20 cellular contexts compared by ENCODE assay signal in the genomic region with DNA sequence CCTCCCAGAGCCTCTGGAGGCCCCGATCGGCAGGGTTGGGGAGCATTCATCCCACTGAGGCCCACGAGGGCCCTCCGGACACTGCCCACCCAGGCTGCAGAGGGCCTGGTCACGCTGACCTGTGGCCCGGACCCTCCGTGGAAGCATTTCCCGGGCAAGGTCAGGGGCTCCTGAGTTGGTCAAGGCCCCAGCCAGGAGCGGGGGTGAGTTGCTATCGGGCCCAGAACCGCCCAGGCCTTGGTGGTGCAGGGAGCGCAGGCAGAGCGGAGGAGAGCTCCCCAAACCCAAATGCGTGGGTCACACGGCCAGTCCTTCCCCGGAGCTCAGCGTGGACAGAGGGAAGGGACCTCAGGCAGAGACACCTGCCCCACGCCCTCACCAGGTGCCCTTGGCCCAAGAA. TPM values are rescaled to one million over a fixed set of nuclear protein-coding genes. Genes with fewer than 3 reads are reported as not detected.
A peak's percentile ranks its signal among the peaks of the same experiment; 100 is the strongest.
DNase-seq lines count a peak whose midpoint lies in the region.
"Had no signal": no experiment of that assay in that cellular context is flagged by ENCODE, and none has a peak within 500 bp of the region (broad histone marks: within the 10 kb centered on the region; RNA-seq: fewer than 3 reads in every experiment).

No MANE protein-coding gene starts in this region.

- peaks cover 69 to 98% (median 86%) of the 10 kb centered on the region in 11 experiments for H4K20me1 ChIP-seq in BLaER1 treated with 17β-estradiol and CSF1 and Interleukin-3, amounts not matched to agents 10 nM and 100 nM

- H3K9ac ChIP-seq in BLaER1 treated with 17β-estradiol and CSF1 and Interleukin-3, amounts not matched to agents 10 nM and 100 nM: peak overlapping the region in 9 of 11 experiments; percentile 4 to 96 (median 35); a peak in 10 of 22 replicates
- H3K9ac ChIP-seq in mesenchymal stem cell (ENCODE audit: low read length): peak overlapping the region; percentile 98

- no peaks in the 10 kb centered on the region for H3K9me3 Mint-ChIP-seq in T-helper 1 cell treated with Interleukin-12 subunit alpha and Interleukin-12 subunit beta and Interleukin-4 antibody, amounts not matched to agents 30 μg/mL and 1 μg/mL, for 36 hours
- H3K9me3 Mint-ChIP-seq in activated T-helper 2 cell treated with anti-CD3 and anti-CD28 coated beads, Interferon-gamma antibody, Interleukin-2, Interleukin-4, amounts not matched to agents 10 μg/mL and 5 μg/mL and 100 μg/mL, durations not matched to agents 14 hours and 24 hours and 36 hours: no peaks in the 10 kb centered on the region
- H3K9me3 Mint-ChIP-seq: CD8-positive, alpha-beta memory T cell had no signal

- H3K36me3 ChIP-seq in BLaER1 treated with 17β-estradiol and CSF1 and Interleukin-3, amounts not matched to agents 10 nM and 100 nM: peaks cover 36 to 72% (median 50%) of the 10 kb centered on the region in 11 experiments
- H3K36me3 ChIP-seq in mesenchymal stem cell (ENCODE audit: control insufficient read depth in 1 of 2, insufficient read depth in 2 of 2, low read depth in 1 of 2, low read length in 2 of 2): peaks cover 59 to 65% of the 10 kb centered on the region in 2 experiments

- no peak overlapping the region for H3K14ac ChIP-seq in mesenchymal stem cell (ENCODE audit: low read length in 2 of 2)

- peaks cover 23% of the 10 kb centered on the region for H3K79me1 ChIP-seq in mesenchymal stem cell (replicated peaks; ENCODE audit: low read length, poor library complexity, severe bottlenecking)

- no peak overlapping the region for H2BK5ac ChIP-seq in mesenchymal stem cell (ENCODE audit: low read depth, low read length, poor library complexity, severe bottlenecking)

- H3K23ac ChIP-seq in mesenchymal stem cell (ENCODE audit: low read length in 2 of 2): no peak overlapping the region

- intact Hi-C loops in activated T-helper 2 cell treated with anti-CD3 and anti-CD28 coated beads, Interferon-gamma antibody, Interleukin-2, Interleukin-4, amounts not matched to agents 10 μg/mL and 5 μg/mL and 100 μg/mL, durations not matched to agents 14 hours and 24 hours and 36 hours (cut with micrococcal nuclease): no loop called here

- no peak overlapping the region for H2BK120ac ChIP-seq in mesenchymal stem cell (ENCODE audit: low read depth, low read length)

- H3K27me3 ChIP-seq in BLaER1 treated with 17β-estradiol and CSF1 and Interleukin-3, amounts not matched to agents 10 nM and 100 nM: no peaks in the 10 kb centered on the region
- H3K27me3 ChIP-seq in mesenchymal stem cell (ENCODE audit: control insufficient read depth in 1 of 2, insufficient read depth in 1 of 2, low read length in 2 of 2): no peaks in the 10 kb centered on the region
- H3K27me3 ChIP-seq: foreskin keratinocyte, pancreas, tibial nerve had no signal

- no peak overlapping the region for H2AK5ac ChIP-seq in mesenchymal stem cell (ENCODE audit: low read length, severe bottlenecking)

- H3K9me3 ChIP-seq in BLaER1 treated with 17β-estradiol and CSF1 and Interleukin-3, amounts not matched to agents 10 nM and 100 nM (replicated peaks in 1 of 11): peaks cover 0 to 8% (median 0%) of the 10 kb centered on the region in 11 experiments; a peak in 3 of 22 replicates
- H3K9me3 ChIP-seq in mesenchymal stem cell (ENCODE audit: control insufficient read depth, low read length): no peaks in the 10 kb centered on the region
- H3K9me3 ChIP-seq: mucosa of descending colon, pancreas, tibial nerve had no signal

- no peak overlapping the region for H4K91ac ChIP-seq in mesenchymal stem cell (ENCODE audit: low read length)

- H3K27me3 Mint-ChIP-seq in T-helper 1 cell treated with Interleukin-12 subunit alpha and Interleukin-12 subunit beta and Interleukin-4 antibody, amounts not matched to agents 30 μg/mL and 1 μg/mL, for 36 hours (ENCODE audit: low read depth): no peaks in the 10 kb centered on the region
- H3K27me3 Mint-ChIP-seq in activated T-helper 2 cell treated with anti-CD3 and anti-CD28 coated beads, Interferon-gamma antibody, Interleukin-2, Interleukin-4, amounts not matched to agents 10 μg/mL and 5 μg/mL and 100 μg/mL, durations not matched to agents 14 hours and 24 hours and 36 hours (ENCODE audit: low read depth): no peaks in the 10 kb centered on the region

- H3K4me3 Mint-ChIP-seq in T-helper 1 cell treated with Interleukin-12 subunit alpha and Interleukin-12 subunit beta and Interleukin-4 antibody, amounts not matched to agents 30 μg/mL and 1 μg/mL, for 36 hours: peak overlapping the region; percentile 86
- H3K4me3 Mint-ChIP-seq in activated T-helper 2 cell treated with anti-CD3 and anti-CD28 coated beads, Interferon-gamma antibody, Interleukin-2, Interleukin-4, amounts not matched to agents 10 μg/mL and 5 μg/mL and 100 μg/mL, durations not matched to agents 14 hours and 24 hours and 36 hours (ENCODE audit: low read depth): peak overlapping the region; percentile 86

- no peak overlapping the region for H4K8ac ChIP-seq in mesenchymal stem cell (ENCODE audit: low read length)

- H3K27ac Mint-ChIP-seq in T-helper 1 cell treated with Interleukin-12 subunit alpha and Interleukin-12 subunit beta and Interleukin-4 antibody, amounts not matched to agents 30 μg/mL and 1 μg/mL, for 36 hours: no peak overlapping the region
- H3K27ac Mint-ChIP-seq in activated T-helper 2 cell treated with anti-CD3 and anti-CD28 coated beads, Interferon-gamma antibody, Interleukin-2, Interleukin-4, amounts not matched to agents 10 μg/mL and 5 μg/mL and 100 μg/mL, durations not matched to agents 14 hours and 24 hours and 36 hours: no peak overlapping the region

- peak overlapping the region in 3 of 11 experiments; percentile 9 to 19 (median 17); a peak in 3 of 22 replicates for H3K27ac ChIP-seq in BLaER1 treated with 17β-estradiol and CSF1 and Interleukin-3, amounts not matched to agents 10 nM and 100 nM
- no peak overlapping the region for H3K27ac ChIP-seq in mesenchymal stem cell (ENCODE audit: low read length, poor library complexity, severe bottlenecking)
- H3K27ac ChIP-seq: 22Rv1, foreskin keratinocyte, pancreas had no signal

- DNase-seq in T-helper 1 cell (no peak), mesenchymal stem cell (no peak), NCI-H524 (lab: John Stamatoyannopoulos, UW) (no peak), DMS53 treated with DMSO at 0.1 percent for 48 hours (lab: John Stamatoyannopoulos, UW; ENCODE audit: unreplicated experiment) (no peak), NCI-H526 treated with DMSO at 0.1 percent for 48 hours (lab: John Stamatoyannopoulos, UW) (no peak)
- no peak for DNase-seq in activated T-helper 2 cell treated with anti-CD3 and anti-CD28 coated beads, Interferon-gamma antibody, Interleukin-2, Interleukin-4, amounts not matched to agents 10 μg/mL and 5 μg/mL and 100 μg/mL, durations not matched to agents 14 hours and 24 hours and 36 hours (ENCODE audit: low spot score)
- DNase-seq: activated CD8-positive, alpha-beta memory T cell treated with anti-CD3 and anti-CD28 coated beads for 24 hours; CD8-positive, alpha-beta memory T cell; central memory CD4-positive, alpha-beta T cell; foreskin keratinocyte; NCI-H1092; NCI-H2107; stimulated activated CD4-positive, alpha-beta T cell treated with anti-CD3 and anti-CD28 coated beads, Interleukin-4, amount 100 ng/mL, for 4 hours had no signal

- no peak overlapping the region for H3K4ac ChIP-seq in mesenchymal stem cell (ENCODE audit: low read depth in 1 of 2, low read length in 2 of 2)

- 98% methylated on average over 17 of the region's 18 CpGs for WGBS in mesenchymal stem cell

- H3K18ac ChIP-seq in mesenchymal stem cell (ENCODE audit: low read depth in 1 of 2, low read length in 2 of 2): no peak overlapping the region

- peaks cover 18% of the 10 kb centered on the region for H3K36me3 Mint-ChIP-seq in T-helper 1 cell treated with Interleukin-12 subunit alpha and Interleukin-12 subunit beta and Interleukin-4 antibody, amounts not matched to agents 30 μg/mL and 1 μg/mL, for 36 hours (ENCODE audit: low read depth)
- H3K36me3 Mint-ChIP-seq in activated T-helper 2 cell treated with anti-CD3 and anti-CD28 coated beads, Interferon-gamma antibody, Interleukin-2, Interleukin-4, amounts not matched to agents 10 μg/mL and 5 μg/mL and 100 μg/mL, durations not matched to agents 14 hours and 24 hours and 36 hours (ENCODE audit: low read depth): peaks cover 27% of the 10 kb centered on the region

- peaks cover 15% of the 10 kb centered on the region for H3K4me1 Mint-ChIP-seq in T-helper 1 cell treated with Interleukin-12 subunit alpha and Interleukin-12 subunit beta and Interleukin-4 antibody, amounts not matched to agents 30 μg/mL and 1 μg/mL, for 36 hours (ENCODE audit: low read depth)
- peaks cover 10% of the 10 kb centered on the region for H3K4me1 Mint-ChIP-seq in activated T-helper 2 cell treated with anti-CD3 and anti-CD28 coated beads, Interferon-gamma antibody, Interleukin-2, Interleukin-4, amounts not matched to agents 10 μg/mL and 5 μg/mL and 100 μg/mL, durations not matched to agents 14 hours and 24 hours and 36 hours (ENCODE audit: low read depth)

- peak overlapping the region; percentile 91 to 100 (median 99); a peak in 19 of 22 replicates for H3K4me2 ChIP-seq in BLaER1 treated with 17β-estradiol and CSF1 and Interleukin-3, amounts not matched to agents 10 nM and 100 nM
- H3K4me2 ChIP-seq in mesenchymal stem cell (ENCODE audit: low read length, poor library complexity, severe bottlenecking): no peak overlapping the region

- peak overlapping the region in 3 of 10 experiments; percentile 78 to 95 (median 93); a peak in 6 of 20 replicates for H3K4me3 ChIP-seq in BLaER1 treated with 17β-estradiol and CSF1 and Interleukin-3, amounts not matched to agents 10 nM and 100 nM
- H3K4me3 ChIP-seq in mesenchymal stem cell (ENCODE audit: insufficient read depth in 1 of 2, low read depth in 1 of 2, low read length in 2 of 2): peak overlapping the region in 1 of 2 experiments; percentile 92
- H3K4me3 ChIP-seq: K562, mucosa of descending colon, pancreas, tibial nerve had no signal

- H3K4me1 ChIP-seq in BLaER1 treated with 17β-estradiol and CSF1 and Interleukin-3, amounts not matched to agents 10 nM and 100 nM: peaks cover 65 to 90% (median 73%) of the 10 kb centered on the region in 10 experiments
- H3K4me1 ChIP-seq in mesenchymal stem cell (ENCODE audit: control insufficient read depth, insufficient read depth, low read depth, low read length): peaks cover 68% of the 10 kb centered on the region
- H3K4me1 ChIP-seq: pancreas had no signal

- peak overlapping the region; percentile 62 for H2BK15ac ChIP-seq in mesenchymal stem cell (ENCODE audit: low read depth, poor library complexity, severe bottlenecking)

- no peak overlapping the region for H2BK12ac ChIP-seq in mesenchymal stem cell (ENCODE audit: low read length in 2 of 2)

- H2AFZ ChIP-seq in mesenchymal stem cell (ENCODE audit: low read depth, low read length): no peak overlapping the region

RNA-seq across cellular contexts. Expression of a gene that starts 25.7 kb away (rescaled TPM):
- 257 TPM in 2 replicates for total RNA-seq in activated T-helper 2 cell treated with anti-CD3 and anti-CD28 coated beads, Interferon-gamma antibody, Interleukin-2, Interleukin-4, amounts not matched to agents 10 μg/mL and 5 μg/mL and 100 μg/mL, durations not matched to agents 14 hours and 24 hours and 36 hours
- 676 TPM for polyA plus RNA-seq in mesenchymal stem cell (2013, experiment 1 of 2)
- 686 TPM for polyA plus RNA-seq in mesenchymal stem cell (2013, experiment 2 of 2)

RNA-seq across cellular contexts. Expression of a gene that starts 34.4 kb away (rescaled TPM):
- 260 and 272 TPM in 2 replicates for total RNA-seq in activated T-helper 2 cell treated with anti-CD3 and anti-CD28 coated beads, Interferon-gamma antibody, Interleukin-2, Interleukin-4, amounts not matched to agents 10 μg/mL and 5 μg/mL and 100 μg/mL, durations not matched to agents 14 hours and 24 hours and 36 hours
- 152 TPM for polyA plus RNA-seq in mesenchymal stem cell (2013, experiment 1 of 2)
- polyA plus RNA-seq in mesenchymal stem cell (2013, experiment 2 of 2): 153 TPM

RNA-seq across cellular contexts. Expression of a gene that starts 44.5 kb away (rescaled TPM):
- total RNA-seq in activated T-helper 2 cell treated with anti-CD3 and anti-CD28 coated beads, Interferon-gamma antibody, Interleukin-2, Interleukin-4, amounts not matched to agents 10 μg/mL and 5 μg/mL and 100 μg/mL, durations not matched to agents 14 hours and 24 hours and 36 hours: 82.8 and 87.0 TPM in 2 replicates
- 32.3 TPM for polyA plus RNA-seq in mesenchymal stem cell (2013, experiment 1 of 2)
- 31.7 TPM for polyA plus RNA-seq in mesenchymal stem cell (2013, experiment 2 of 2)
